Comparison of ENCODE assay signal across 9 cellular contexts in genomic region chr20:53655909-53656652, GRCh38.
DNase-seq lines count a peak whose midpoint lies in the region; ATAC-seq and TF ChIP-seq lines count a peak whose summit lies in the region.
"Had no signal": no experiment of that assay in that cellular context is flagged by ENCODE, and none has a peak within 500 bp of the region (broad histone marks: within the 10 kb centered on the region; RNA-seq: fewer than 3 reads in every experiment).

No MANE protein-coding gene starts in this region.

- DNase-seq in natural killer cell treated with Interleukin-12 subunit alpha and Interleukin-12 subunit beta and Interleukin-15 and Interleukin-18, amount 100 ng/mL, for 72 hours (ENCODE audit: low spot score), result no peak
- DNase-seq in natural killer cell (no peak), left lung (no peak), uterus (no peak), DMS 273 (lab: John Stamatoyannopoulos, UW; ENCODE audit: unreplicated experiment) (no peak)
- no peak for DNase-seq in activated T-helper 1 cell treated with anti-CD3 and anti-CD28 coated beads, Interleukin-12 subunit alpha, Interleukin-12 subunit beta, Interleukin-2, Interleukin-4 antibody, amounts not matched to agents 30 ng/mL and 10 ng/mL and 1 ng/mL, durations not matched to agents 14 hours and 24 hours and 36 hours (ENCODE audit: low spot score)

- TF ChIP-seq POLR2A in uterus (IDR thresholded peaks at IDR 0.05) (no peak), gastroesophageal sphincter (IDR thresholded peaks at IDR 0.05) (no peak)

- no peaks in the 10 kb centered on the region for H3K36me3 ChIP-seq in left lung
- H3K36me3 ChIP-seq in uterus, result no peaks in the 10 kb centered on the region
- no peaks in the 10 kb centered on the region for H3K36me3 ChIP-seq in gastroesophageal sphincter

- ATAC-seq in natural killer cell treated with Interleukin-12 subunit alpha and Interleukin-12 subunit beta and Interleukin-15 and Interleukin-18, amount 100 ng/mL, for 72 hours, result no peak
- ATAC-seq in natural killer cell, result no peak
- ATAC-seq in left lung, result peak; percentile 44
- ATAC-seq in gastroesophageal sphincter, result no peak
- no peak for ATAC-seq in GM18907 (IDR thresholded peaks at IDR 0.05; ENCODE audit: unreplicated experiment)

- H3K27me3 ChIP-seq in left lung (no peaks in the 10 kb centered on the region), uterus (no peaks in the 10 kb centered on the region), gastroesophageal sphincter (no peaks in the 10 kb centered on the region)

- H3K4me3 ChIP-seq in left lung, result no peak overlapping the region
- H3K4me3 ChIP-seq in uterus, result no peak overlapping the region
- no peak overlapping the region for H3K4me3 ChIP-seq in gastroesophageal sphincter

- H3K4me1 ChIP-seq in left lung (peaks cover 37 to 73% of the 10 kb centered on the region in 2 donors), uterus (peaks cover 0 to 5% of the 10 kb centered on the region in 2 donors), gastroesophageal sphincter (peaks cover 4 to 30% (median 9%) of the 10 kb centered on the region in 3 donors)

- H3K4me1 Mint-ChIP-seq in natural killer cell treated with Interleukin-12 subunit alpha and Interleukin-12 subunit beta and Interleukin-15 and Interleukin-18, amount 100 ng/mL, for 72 hours (ENCODE audit: low read depth in 2 of 2), result peaks cover 39 to 63% of the 10 kb centered on the region in 2 donors
- H3K4me1 Mint-ChIP-seq in natural killer cell, result peaks cover 34 to 47% of the 10 kb centered on the region in 2 donors
- peaks cover 72% of the 10 kb centered on the region for H3K4me1 Mint-ChIP-seq in activated T-helper 1 cell treated with anti-CD3 and anti-CD28 coated beads, Interleukin-12 subunit alpha, Interleukin-12 subunit beta, Interleukin-2, Interleukin-4 antibody, amounts not matched to agents 30 ng/mL and 10 ng/mL and 1 ng/mL, durations not matched to agents 14 hours and 24 hours and 36 hours (ENCODE audit: low read depth)

- WGBS in gastroesophageal sphincter (ENCODE audit: low coverage in 1 of 2), 2 donors, result 51 to 75% methylated on average over 5 to 6 of the region's 6 CpGs

- H3K27ac Mint-ChIP-seq in natural killer cell treated with Interleukin-12 subunit alpha and Interleukin-12 subunit beta and Interleukin-15 and Interleukin-18, amount 100 ng/mL, for 72 hours, result peak overlapping the region; percentile 62 to 73
- H3K27ac Mint-ChIP-seq in natural killer cell, result no peak overlapping the region
- peak overlapping the region; percentile 90 for H3K27ac Mint-ChIP-seq in activated T-helper 1 cell treated with anti-CD3 and anti-CD28 coated beads, Interleukin-12 subunit alpha, Interleukin-12 subunit beta, Interleukin-2, Interleukin-4 antibody, amounts not matched to agents 30 ng/mL and 10 ng/mL and 1 ng/mL, durations not matched to agents 14 hours and 24 hours and 36 hours

- no peaks in the 10 kb centered on the region for H3K27me3 Mint-ChIP-seq in natural killer cell treated with Interleukin-12 subunit alpha and Interleukin-12 subunit beta and Interleukin-15 and Interleukin-18, amount 100 ng/mL, for 72 hours
- H3K27me3 Mint-ChIP-seq in natural killer cell (ENCODE audit: low read depth in 2 of 2), result peaks cover 0 to 2% of the 10 kb centered on the region in 2 donors
- H3K27me3 Mint-ChIP-seq in activated T-helper 1 cell treated with anti-CD3 and anti-CD28 coated beads, Interleukin-12 subunit alpha, Interleukin-12 subunit beta, Interleukin-2, Interleukin-4 antibody, amounts not matched to agents 30 ng/mL and 10 ng/mL and 1 ng/mL, durations not matched to agents 14 hours and 24 hours and 36 hours (ENCODE audit: insufficient read depth), result no peaks in the 10 kb centered on the region
- H3K27me3 Mint-ChIP-seq: brain had no signal

- H3K9me3 Mint-ChIP-seq in natural killer cell treated with Interleukin-12 subunit alpha and Interleukin-12 subunit beta and Interleukin-15 and Interleukin-18, amount 100 ng/mL, for 72 hours, result no peaks in the 10 kb centered on the region
- H3K9me3 Mint-ChIP-seq in natural killer cell, result no peaks in the 10 kb centered on the region
- no peaks in the 10 kb centered on the region for H3K9me3 Mint-ChIP-seq in activated T-helper 1 cell treated with anti-CD3 and anti-CD28 coated beads, Interleukin-12 subunit alpha, Interleukin-12 subunit beta, Interleukin-2, Interleukin-4 antibody, amounts not matched to agents 30 ng/mL and 10 ng/mL and 1 ng/mL, durations not matched to agents 14 hours and 24 hours and 36 hours
- H3K9me3 Mint-ChIP-seq: brain had no signal

- no peaks in the 10 kb centered on the region for H3K36me3 Mint-ChIP-seq in natural killer cell treated with Interleukin-12 subunit alpha and Interleukin-12 subunit beta and Interleukin-15 and Interleukin-18, amount 100 ng/mL, for 72 hours
- H3K36me3 Mint-ChIP-seq in natural killer cell, result no peaks in the 10 kb centered on the region
- H3K36me3 Mint-ChIP-seq in activated T-helper 1 cell treated with anti-CD3 and anti-CD28 coated beads, Interleukin-12 subunit alpha, Interleukin-12 subunit beta, Interleukin-2, Interleukin-4 antibody, amounts not matched to agents 30 ng/mL and 10 ng/mL and 1 ng/mL, durations not matched to agents 14 hours and 24 hours and 36 hours (ENCODE audit: low read depth), result peaks cover 2% of the 10 kb centered on the region
- H3K36me3 Mint-ChIP-seq: brain had no signal

- intact Hi-C loops in natural killer cell (cut with micrococcal nuclease) (no loop called here), left lung (cut with DNase I) (no loop called here), uterus (cut with DNase I; ENCODE audit: low total_unique reads) (no loop called here)
- intact Hi-C loops in activated T-helper 1 cell treated with anti-CD3 and anti-CD28 coated beads, Interleukin-12 subunit alpha, Interleukin-12 subunit beta, Interleukin-2, Interleukin-4 antibody, amounts not matched to agents 30 ng/mL and 10 ng/mL and 1 ng/mL, durations not matched to agents 14 hours and 24 hours and 36 hours (cut with micrococcal nuclease), result loop anchor here (1.0 to 10.0 kb wide), 8 partner anchors 13 to 581 kb away; no protein-coding TSS in a partner anchor

- H3K9me3 ChIP-seq in left lung (no peaks in the 10 kb centered on the region), uterus (no peaks in the 10 kb centered on the region), gastroesophageal sphincter (no peaks in the 10 kb centered on the region)

- H3K4me3 Mint-ChIP-seq in natural killer cell treated with Interleukin-12 subunit alpha and Interleukin-12 subunit beta and Interleukin-15 and Interleukin-18, amount 100 ng/mL, for 72 hours, result peak overlapping the region; percentile 50
- H3K4me3 Mint-ChIP-seq in natural killer cell, result no peak overlapping the region
- H3K4me3 Mint-ChIP-seq in activated T-helper 1 cell treated with anti-CD3 and anti-CD28 coated beads, Interleukin-12 subunit alpha, Interleukin-12 subunit beta, Interleukin-2, Interleukin-4 antibody, amounts not matched to agents 30 ng/mL and 10 ng/mL and 1 ng/mL, durations not matched to agents 14 hours and 24 hours and 36 hours, result peak overlapping the region; percentile 70
- H3K4me3 Mint-ChIP-seq: brain had no signal

- TF ChIP-seq CTCF in natural killer cell (IDR thresholded peaks at IDR 0.05), result no peak
- TF ChIP-seq CTCF in left lung (IDR thresholded peaks at IDR 0.05), result no peak
- TF ChIP-seq CTCF in uterus (IDR thresholded peaks at IDR 0.05), result no peak
- TF ChIP-seq CTCF in gastroesophageal sphincter (IDR thresholded peaks at IDR 0.05), result no peak

- TF ChIP-seq EP300 in gastroesophageal sphincter (IDR thresholded peaks at IDR 0.05), result no peak

- H3K27ac ChIP-seq in left lung (peak overlapping the region; percentile 70 to 81), uterus (peak overlapping the region; percentile 59 to 68), gastroesophageal sphincter (peak overlapping the region in 2 of 4 donors; percentile 12 to 26)

Comparison
In these comparisons a context has a peak if more than half of its experiments do, and no peak if none do; other contexts are left out.
1. H3K27ac Mint-ChIP-seq: peak in natural killer cell treated with Interleukin-12 subunit alpha and Interleukin-12 subunit beta and Interleukin-15 and Interleukin-18, amount 100 ng/mL, for 72 hours (2 of 2) and activated T-helper 1 cell treated with anti-CD3 and anti-CD28 coated beads, Interleukin-12 subunit alpha, Interleukin-12 subunit beta, Interleukin-2, Interleukin-4 antibody, amounts not matched to agents 30 ng/mL and 10 ng/mL and 1 ng/mL, durations not matched to agents 14 hours and 24 hours and 36 hours (single experiment); none in natural killer cell (0 of 2).